In the genomic region with DNA sequence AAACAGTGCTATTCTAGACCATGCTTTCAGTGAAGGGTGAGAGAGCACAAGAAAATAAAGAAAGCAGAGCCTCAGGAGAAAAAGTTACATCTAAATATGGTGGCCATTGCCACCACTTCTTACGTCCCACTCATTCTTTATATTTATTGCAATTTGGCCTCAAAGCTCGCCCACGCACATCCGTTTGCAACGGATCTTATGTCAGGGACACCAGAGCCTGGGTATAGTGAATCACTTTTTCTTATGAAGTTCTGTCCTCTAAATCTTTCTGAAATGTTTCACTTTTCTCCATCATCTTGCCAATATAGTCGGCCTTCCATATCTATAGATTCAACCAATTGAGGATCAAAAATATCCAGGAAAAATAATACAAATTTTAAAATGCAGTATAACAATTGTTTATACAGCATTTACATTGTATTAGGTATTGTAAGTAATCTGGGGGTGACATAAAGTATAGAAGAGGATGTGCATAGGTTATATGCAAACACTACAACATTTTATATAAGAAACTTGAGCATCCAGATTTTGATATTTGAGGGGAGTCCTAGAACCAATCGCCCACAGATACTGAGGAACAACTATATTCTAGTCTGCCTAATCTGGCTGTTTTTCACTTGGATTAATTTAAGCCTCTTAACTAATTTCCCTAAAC, we compare ENCODE assay signal across 11 cellular contexts. TPM values are rescaled to one million over a fixed set of nuclear protein-coding genes. Genes with fewer than 3 reads are reported as not detected.
A peak's percentile ranks its signal among the peaks of the same experiment; 100 is the strongest.
DNase-seq lines count a peak whose midpoint lies in the region; ATAC-seq and TF ChIP-seq lines count a peak whose summit lies in the region.
"Had no signal": no experiment of that assay in that cellular context is flagged by ENCODE, and none has a peak within 500 bp of the region (broad histone marks: within the 10 kb centered on the region; RNA-seq: fewer than 3 reads in every experiment).

No MANE protein-coding gene starts in this region.

- 0 out of 2 replicates have a peak, but pooled peaks cover 3% of the 10 kb centered on the region for H3K9me1 ChIP-seq in IMR-90 (ENCODE audit: insufficient read depth, low read length)

- no peak for TF ChIP-seq POLR2A in IMR-90 (IDR thresholded peaks at IDR 0.05; ENCODE audit: low read depth, low read length)

- peaks cover 54% of the 10 kb centered on the region for H4K20me1 ChIP-seq in IMR-90 (ENCODE audit: insufficient read depth, low read length)

- H3K14ac ChIP-seq in IMR-90 (replicated peaks; ENCODE audit: low read depth, low read length) = no peak overlapping the region

- H3K9me3 ChIP-seq in IMR-90 (ENCODE audit: control insufficient read depth, insufficient read depth, low read length) = no peaks in the 10 kb centered on the region
- H3K9me3 ChIP-seq: right atrium auricular region had no signal

- H3K27me3 ChIP-seq in IMR-90 (ENCODE audit: control insufficient read depth, insufficient read depth, low read length) = no peaks in the 10 kb centered on the region
- H3K27me3 ChIP-seq: right atrium auricular region had no signal

- dilution Hi-C loops in IMR-90 (cut with HindIII; ENCODE audit: low sequenced_read_pairs, unreplicated experiment) = no loop called here

- no peak overlapping the region for H3K18ac ChIP-seq in IMR-90 (ENCODE audit: low read depth, low read length)

- H3K36me3 ChIP-seq in IMR-90 (ENCODE audit: control insufficient read depth, insufficient read depth, low read length) = peaks cover 19% of the 10 kb centered on the region

- no peak overlapping the region for H3K9ac ChIP-seq in IMR-90 (ENCODE audit: low read depth, low read length)

- no peak overlapping the region for H2AFZ ChIP-seq in IMR-90 (replicated peaks; ENCODE audit: low read length, poor library complexity)

- H3K56ac ChIP-seq in IMR-90 (ENCODE audit: extremely low read depth, insufficient read depth, low read length) = no peak overlapping the region

- no peak overlapping the region for H2AK9ac ChIP-seq in IMR-90 (replicated peaks; ENCODE audit: low read depth, low read length, poor library complexity)

- no peak overlapping the region for H2BK15ac ChIP-seq in IMR-90 (ENCODE audit: low read depth, low read length)

- in situ Hi-C loops in IMR-90 (cut with MboI; ENCODE audit: low sequenced_read_pairs) = no loop called here

- no peak overlapping the region for H3K27ac ChIP-seq in IMR-90 (ENCODE audit: insufficient read depth, low read length)
- H3K27ac ChIP-seq in RWPE1 = no peak overlapping the region
- H3K27ac ChIP-seq: right atrium auricular region had no signal

- H3K4ac ChIP-seq in IMR-90 (ENCODE audit: low read depth, low read length) = no peak overlapping the region

- H3K4me1 ChIP-seq in IMR-90 (ENCODE audit: control insufficient read depth, insufficient read depth, low read length) = peaks cover 3% of the 10 kb centered on the region; the same call in 1 of the 2 replicates

- WGBS in IMR-90 (ENCODE audit: extremely low coverage in 2 of 2, insufficient read length in 1 of 2), 2 experiments = no CpG with 5 or more reads among the region's 7 CpGs

- peaks cover 17% of the 10 kb centered on the region for H3K4me1 Mint-ChIP-seq in activated CD8-positive, alpha-beta T cell treated with anti-CD3 and anti-CD28 coated beads, Interleukin-2, amount 10 ng/mL, durations not matched to agents 7 days and 5 days (ENCODE audit: low read depth)

- no peak overlapping the region for H4K91ac ChIP-seq in IMR-90 (ENCODE audit: insufficient read depth, low read depth, low read length)

- H3K36me3 Mint-ChIP-seq in activated CD8-positive, alpha-beta T cell treated with anti-CD3 and anti-CD28 coated beads, Interleukin-2, amount 10 ng/mL, durations not matched to agents 7 days and 5 days (ENCODE audit: low read depth) = peaks cover 39% of the 10 kb centered on the region

- H3K4me3 Mint-ChIP-seq in activated CD8-positive, alpha-beta T cell treated with anti-CD3 and anti-CD28 coated beads, Interleukin-2, amount 10 ng/mL, durations not matched to agents 7 days and 5 days = no peak overlapping the region

- CTCF ChIA-PET in IMR-90 (lab: Yijun Ruan, JAX) = no interaction called here
- CTCF ChIA-PET in activated CD8-positive, alpha-beta T cell treated with anti-CD3 and anti-CD28 coated beads, Interleukin-2, amount 10 ng/mL, durations not matched to agents 7 days and 5 days (lab: Charles Lee) = no interaction called here
- CTCF ChIA-PET in RWPE1 (lab: Yijun Ruan, JAX) = interaction anchor here (0.7 kb wide), 1 partner anchor 62 kb away, joined by 3 read pairs; no protein-coding TSS in a partner anchor

- no peak overlapping the region for H2BK5ac ChIP-seq in IMR-90 (ENCODE audit: low read depth, low read length, poor library complexity, severe bottlenecking)

- H4K8ac ChIP-seq in IMR-90 (ENCODE audit: low read depth in 2 of 2, low read length in 2 of 2) = no peak overlapping the region

- H3K23ac ChIP-seq in IMR-90 (ENCODE audit: low read depth, low read length) = no peak overlapping the region

- intact Hi-C loops in IMR-90 (cut with micrococcal nuclease) = no loop called here

- H3K4me3 ChIP-seq in IMR-90 (ENCODE audit: insufficient read depth, low read depth, low read length) = no peak overlapping the region
- H3K4me3 ChIP-seq: right atrium auricular region had no signal

- H3K9me3 Mint-ChIP-seq in activated CD8-positive, alpha-beta T cell treated with anti-CD3 and anti-CD28 coated beads, Interleukin-2, amount 10 ng/mL, durations not matched to agents 7 days and 5 days (ENCODE audit: insufficient read depth) = no peaks in the 10 kb centered on the region

- H2AK5ac ChIP-seq in IMR-90 (ENCODE audit: low read depth, low read length) = no peak overlapping the region

- no peak overlapping the region; the same call in 1 of the 2 replicates for H4K5ac ChIP-seq in IMR-90 (ENCODE audit: low read depth, low read length)

- TF ChIP-seq CTCF in IMR-90 (conservative IDR thresholded peaks at IDR 0.05; ENCODE audit: low read depth, low read length) (no peak), RWPE1 (conservative IDR thresholded peaks at IDR 0.05; ENCODE audit: low read depth) (no peak)

- H3K27ac Mint-ChIP-seq in activated CD8-positive, alpha-beta T cell treated with anti-CD3 and anti-CD28 coated beads, Interleukin-2, amount 10 ng/mL, durations not matched to agents 7 days and 5 days = no peak overlapping the region

- no peak overlapping the region for H2BK20ac ChIP-seq in IMR-90 (ENCODE audit: low read depth, low read length)

- POLR2A ChIA-PET in IMR-90 (lab: Charles Lee; ENCODE audit: unreplicated experiment) = no interaction called here
- POLR2A ChIA-PET in activated CD8-positive, alpha-beta T cell treated with anti-CD3 and anti-CD28 coated beads, Interleukin-2, amount 10 ng/mL, durations not matched to agents 7 days and 5 days (lab: Charles Lee) = interaction anchor here (1.6 kb wide), 2 partner anchors 33 to 35 kb away, joined by 4 to 6 read pairs; a partner anchor contains a TSS
- POLR2A ChIA-PET in RWPE1 (lab: Yijun Ruan, JAX; ENCODE audit: low non-redundant PET) = no interaction called here

- H3K79me1 ChIP-seq in IMR-90 (ENCODE audit: low read depth in 1 of 2, low read length in 2 of 2) = peaks cover 26 to 40% of the 10 kb centered on the region in 2 experiments

- ATAC-seq in IMR-90 (ENCODE audit: low read depth) (no peak), GM21526 (IDR thresholded peaks at IDR 0.05; ENCODE audit: low FRiP score, unreplicated experiment) (no peak), HG03139 (IDR thresholded peaks at IDR 0.05; ENCODE audit: unreplicated experiment) (no peak)
- no peak for ATAC-seq in activated CD8-positive, alpha-beta T cell treated with anti-CD3 and anti-CD28 coated beads, Interleukin-2, amount 10 ng/mL, durations not matched to agents 7 days and 5 days

- DNase-seq in IMR-90 = peak; percentile 45
- DNase-seq in activated CD8-positive, alpha-beta T cell treated with anti-CD3 and anti-CD28 coated beads, Interleukin-2, amount 10 ng/mL, durations not matched to agents 7 days and 5 days = peak; percentile 30
- DNase-seq in effector CD4-positive, alpha-beta T cell = peak; percentile 11
- DNase-seq in stimulated activated CD4-positive, alpha-beta T cell treated with anti-CD3 and anti-CD28 coated beads, TNF-alpha, amount 100 ng/mL, for 1 hour (ENCODE audit: low read depth in 3 of 3, low spot score in 1 of 3) = peak in 2 of 3 donors; percentile 7 to 34
- DNase-seq in RWPE1 (ENCODE audit: low spot score) = no peak
- DNase-seq in NCI-H2227 (lab: John Stamatoyannopoulos, UW; ENCODE audit: unreplicated experiment) = no peak
- DNase-seq: DMS 273 treated with DMSO at 0.1 percent for 48 hours, NCI-H1105 treated with DMSO at 0.1 percent for 48 hours had no signal

- no peak for TF ChIP-seq RAD21 in IMR-90 (IDR thresholded peaks at IDR 0.05; ENCODE audit: low read length)

- H2BK120ac ChIP-seq in IMR-90 (ENCODE audit: low read depth, low read length) = no peak overlapping the region

- H3K27me3 Mint-ChIP-seq in activated CD8-positive, alpha-beta T cell treated with anti-CD3 and anti-CD28 coated beads, Interleukin-2, amount 10 ng/mL, durations not matched to agents 7 days and 5 days (ENCODE audit: low read depth) = no peaks in the 10 kb centered on the region

- no peak overlapping the region for H3K4me2 ChIP-seq in IMR-90 (ENCODE audit: low read depth, low read length)

- no TSS peak for BruUV-seq in IMR-90 (replicated peaks; lab: Mats Ljungman, UMichigan)

TF ChIP-seq in IMR-90, 13 proteins besides CTCF, POLR2A, EP300 and RAD21:
- TF ChIP-seq BHLHE40 (IDR thresholded peaks at IDR 0.05; ENCODE audit: low read depth, low read length) = no peak

RNA-seq across cellular contexts. Expression of a gene that starts 35.2 kb away (rescaled TPM):
- 38.2 and 59.7 TPM in 2 replicates for total RNA-seq in IMR-90 (2012; rRNA removed)
- polyA plus RNA-seq in IMR-90 (2012; rRNA removed) = 32.9 and 41.3 TPM in 2 replicates
- polyA plus RNA-seq in IMR-90 (2012; cell fraction: cytosol; rRNA removed) = 13.1 and 45.1 TPM in 2 replicates
- 29.5 and 36.1 TPM in 2 replicates for polyA plus RNA-seq in IMR-90 (2012; cell fraction: nucleus; rRNA removed; ENCODE audit: low replicate concordance)
- total RNA-seq in activated CD8-positive, alpha-beta T cell treated with anti-CD3 and anti-CD28 coated beads, Interleukin-2, amount 10 ng/mL, durations not matched to agents 7 days and 5 days = 10 to 100 TPM; 70.7 to 73.7 TPM

Comparison
In these comparisons a context has a peak if more than half of its experiments do, and no peak if none do; other contexts are left out.
1. DNase-seq: peak in IMR-90 (single experiment), activated CD8-positive, alpha-beta T cell treated with anti-CD3 and anti-CD28 coated beads, Interleukin-2, amount 10 ng/mL, durations not matched to agents 7 days and 5 days (single experiment), effector CD4-positive, alpha-beta T cell (single experiment) and stimulated activated CD4-positive, alpha-beta T cell treated with anti-CD3 and anti-CD28 coated beads, TNF-alpha, amount 100 ng/mL, for 1 hour (2 of 3); none in RWPE1 (single experiment) and NCI-H2227 (single experiment).